ENCODE assay signal across 1 cellular context in genomic region chrX:74325130-74326059, GRCh38.
A peak's percentile ranks its signal among the peaks of the same experiment; 100 is the strongest.
TF ChIP-seq lines count a peak whose summit lies in the region.

No MANE protein-coding gene starts in this region.

TF ChIP-seq in K562, 482 proteins besides CTCF, POLR2A, EP300 and RAD21 (continued from another document):
- TF ChIP-seq BRF1 (IDR thresholded peaks at IDR 0.05; ENCODE audit: borderline replicate concordance, extremely low read depth, insufficient read length) (no peak), NR0B1 (IDR thresholded peaks at IDR 0.05; ENCODE audit: partially characterized antibody) (no peak)
- TF ChIP-seq, protein P1, sequence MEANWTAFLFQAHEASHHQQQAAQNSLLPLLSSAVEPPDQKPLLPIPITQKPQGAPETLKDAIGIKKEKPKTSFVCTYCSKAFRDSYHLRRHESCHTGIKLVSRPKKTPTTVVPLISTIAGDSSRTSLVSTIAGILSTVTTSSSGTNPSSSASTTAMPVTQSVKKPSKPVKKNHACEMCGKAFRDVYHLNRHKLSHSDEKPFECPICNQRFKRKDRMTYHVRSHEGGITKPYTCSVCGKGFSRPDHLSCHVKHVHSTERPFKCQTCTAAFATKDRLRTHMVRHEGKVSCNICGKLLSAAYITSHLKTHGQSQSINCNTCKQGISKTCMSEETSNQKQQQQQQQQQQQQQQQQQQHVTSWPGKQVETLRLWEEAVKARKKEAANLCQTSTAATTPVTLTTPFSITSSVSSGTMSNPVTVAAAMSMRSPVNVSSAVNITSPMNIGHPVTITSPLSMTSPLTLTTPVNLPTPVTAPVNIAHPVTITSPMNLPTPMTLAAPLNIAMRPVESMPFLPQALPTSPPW (CRISPR knock-in tag; IDR thresholded peaks at IDR 0.05): peak; percentile 64
